ENCODE assay signal across 14 cellular contexts in genomic region chr22:37604875-37605274, GRCh38. TPM values are rescaled to one million over a fixed set of nuclear protein-coding genes. Genes with fewer than 3 reads are reported as not detected.
DNase-seq lines count a peak whose midpoint lies in the region; ATAC-seq, FAIRE-seq and TF ChIP-seq lines count a peak whose summit lies in the region.
"Had no signal": no experiment of that assay in that cellular context is flagged by ENCODE, and none has a peak within 500 bp of the region (broad histone marks: within the 10 kb centered on the region; RNA-seq: fewer than 3 reads in every experiment).

No MANE protein-coding gene starts in this region.

- no peaks in the 10 kb centered on the region for H3K9me3 Mint-ChIP-seq in astrocyte (ENCODE audit: unreplicated experiment)

- H3K27ac ChIP-seq in astrocyte (ENCODE audit: low read depth, low read length) (no peak overlapping the region), dorsolateral prefrontal cortex (no peak overlapping the region)

- peaks cover 13% of the 10 kb centered on the region for H3K4me1 ChIP-seq in astrocyte (ENCODE audit: insufficient read depth, low read length)

- H3K4me3 ChIP-seq in astrocyte (ENCODE audit: insufficient read depth, low read depth, low read length) (no peak overlapping the region), dorsolateral prefrontal cortex (no peak overlapping the region)

- no peak for FAIRE-seq in astrocyte (lab: Jason Lieb, UNC)
- FAIRE-seq: TTC549 had no signal

- H3K27me3 ChIP-seq in astrocyte (ENCODE audit: insufficient read depth, low read length) = peaks cover 5% of the 10 kb centered on the region
- H3K27me3 ChIP-seq in dorsolateral prefrontal cortex = no peaks in the 10 kb centered on the region

- peak overlapping the region; percentile 19 for H2AFZ ChIP-seq in astrocyte (ENCODE audit: low read depth, low read length)

- no peaks in the 10 kb centered on the region for H3K36me3 Mint-ChIP-seq in astrocyte (ENCODE audit: low read depth, unreplicated experiment)

- H3K9ac ChIP-seq in astrocyte (ENCODE audit: low read length) = no peak overlapping the region

- no peak overlapping the region for H3K27ac Mint-ChIP-seq in astrocyte (ENCODE audit: unreplicated experiment)

- TF ChIP-seq CTCF in astrocyte (IDR thresholded peaks at IDR 0.05; ENCODE audit: insufficient read depth, low read depth, low read length) (no peak), dorsolateral prefrontal cortex (IDR thresholded peaks at IDR 0.05 in 54 of 56, conservative IDR thresholded peaks at IDR 0.05 in 2 of 56; ENCODE audit: low read depth in 1 of 56, partially characterized antibody in 56 of 56) (no peak)

- no peaks in the 10 kb centered on the region for H3K36me3 ChIP-seq in astrocyte (ENCODE audit: insufficient read depth, low read length)

- peaks cover 10% of the 10 kb centered on the region for H3K79me2 ChIP-seq in astrocyte (ENCODE audit: insufficient read depth, low read length)

- intact Hi-C loops in dorsolateral prefrontal cortex (cut with DNase I) = loop anchor here (5.0 kb wide), 2 partner anchors 63 to 142 kb away; no protein-coding TSS in a partner anchor

- no peaks in the 10 kb centered on the region for H3K27me3 Mint-ChIP-seq in astrocyte (ENCODE audit: low read depth, unreplicated experiment)

- H4K20me1 ChIP-seq in astrocyte (ENCODE audit: insufficient read depth, low read length) = no peaks in the 10 kb centered on the region

- H3K4me1 Mint-ChIP-seq in astrocyte (ENCODE audit: low read depth, unreplicated experiment) = peaks cover 4% of the 10 kb centered on the region

- H3K4me3 Mint-ChIP-seq in astrocyte (ENCODE audit: unreplicated experiment) = no peak overlapping the region

- no peak for ATAC-seq in HG02623 (IDR thresholded peaks at IDR 0.05; ENCODE audit: unreplicated experiment)

- peak; percentile 30 for DNase-seq in activated CD4-positive, CD25-positive, alpha-beta regulatory T cell treated with anti-CD3 and anti-CD28 coated beads, Interleukin-2, amount 50 U/mL, for 16 hours (ENCODE audit: low read depth, low spot score)
- no peak for DNase-seq in activated CD4-positive, CD25-positive, alpha-beta regulatory T cell treated with anti-CD3 and anti-CD28 coated beads, Interleukin-2, amount 50 U/mL, for 72 hours
- DNase-seq in activated CD4-positive, alpha-beta T cell treated with anti-CD3 and anti-CD28 coated beads, Interleukin-2, amount 50 U/mL, for 48 hours = peak; percentile 30 to 45
- no peak for DNase-seq in astrocyte (ENCODE audit: low read depth)
- peak; percentile 45 for DNase-seq in stimulated activated naive CD4-positive, alpha-beta T cell treated with Interleukin-2 at 50 U/mL for 16 hours (lab: John Stamatoyannopoulos, UW)
- DNase-seq in dorsolateral prefrontal cortex = no peak
- no peak for DNase-seq in NCI-H128 (lab: John Stamatoyannopoulos, UW; ENCODE audit: unreplicated experiment)
- DNase-seq: DMS79, midbrain, NCI-H1436, retina had no signal

- no peak overlapping the region for H3K4me2 ChIP-seq in astrocyte (ENCODE audit: low read length)

- no peaks in the 10 kb centered on the region for H3K9me3 ChIP-seq in astrocyte (ENCODE audit: insufficient read depth, low read depth, low read length)

RNA-seq across cellular contexts. Expression of gene GGA1, which starts 3.8 kb away (rescaled TPM):
- total RNA-seq in astrocyte (39.9 and 43.1 TPM in 2 replicates), dorsolateral prefrontal cortex (10 to 100 TPM; 45.6 to 94.6 (median 65.5) TPM)

RNA-seq across cellular contexts. Expression of gene LGALS2, which starts 25.0 kb away (rescaled TPM):
- total RNA-seq in astrocyte (not detected in 2 replicates), dorsolateral prefrontal cortex (1 to 10 TPM in 3 of 120 experiments, not detected in 117; 1.4 to 2.5 (median 1.5) TPM)
- total RNA-seq: A172 had no signal

RNA-seq across cellular contexts. Expression of gene SH3BP1, which starts 34.6 kb away (rescaled TPM):
- total RNA-seq in astrocyte = 26.5 and 31.6 TPM in 2 replicates
- 10 to 100 TPM in 80 of 120 experiments, 1 to 10 TPM in 40; 5.9 to 31.1 (median 11.7) TPM for total RNA-seq in dorsolateral prefrontal cortex
- total RNA-seq: A172 had no signal

RNA-seq across cellular contexts. Expression of gene CDC42EP1, which starts 44.6 kb away (rescaled TPM):
- total RNA-seq in astrocyte = 106 and 109 TPM in 2 replicates
- total RNA-seq in dorsolateral prefrontal cortex = 100 to 1,000 TPM in 9 of 120 experiments, 10 to 100 TPM in 111; 12.4 to 203 (median 48.3) TPM

RNA-seq across cellular contexts. Expression of gene PDXP, which starts 53.6 kb away (rescaled TPM):
- 18.9 and 22.4 TPM in 2 replicates for total RNA-seq in astrocyte
- 100 to 1,000 TPM in 119 of 120 experiments, 10 to 100 TPM in 1; 62.4 to 280 (median 189) TPM for total RNA-seq in dorsolateral prefrontal cortex

Comparison
In these comparisons a context has a peak if more than half of its experiments do, and no peak if none do; other contexts are left out.
1. DNase-seq: peak in activated CD4-positive, CD25-positive, alpha-beta regulatory T cell treated with anti-CD3 and anti-CD28 coated beads, Interleukin-2, amount 50 U/mL, for 16 hours (single experiment), activated CD4-positive, alpha-beta T cell treated with anti-CD3 and anti-CD28 coated beads, Interleukin-2, amount 50 U/mL, for 48 hours (2 of 2) and stimulated activated naive CD4-positive, alpha-beta T cell treated with Interleukin-2 at 50 U/mL for 16 hours (single experiment); none in activated CD4-positive, CD25-positive, alpha-beta regulatory T cell treated with anti-CD3 and anti-CD28 coated beads, Interleukin-2, amount 50 U/mL, for 72 hours (single experiment), astrocyte (single experiment), dorsolateral prefrontal cortex (0 of 10) and NCI-H128 (single experiment).